8 cellular contexts compared by ENCODE assay signal in the genomic region with DNA sequence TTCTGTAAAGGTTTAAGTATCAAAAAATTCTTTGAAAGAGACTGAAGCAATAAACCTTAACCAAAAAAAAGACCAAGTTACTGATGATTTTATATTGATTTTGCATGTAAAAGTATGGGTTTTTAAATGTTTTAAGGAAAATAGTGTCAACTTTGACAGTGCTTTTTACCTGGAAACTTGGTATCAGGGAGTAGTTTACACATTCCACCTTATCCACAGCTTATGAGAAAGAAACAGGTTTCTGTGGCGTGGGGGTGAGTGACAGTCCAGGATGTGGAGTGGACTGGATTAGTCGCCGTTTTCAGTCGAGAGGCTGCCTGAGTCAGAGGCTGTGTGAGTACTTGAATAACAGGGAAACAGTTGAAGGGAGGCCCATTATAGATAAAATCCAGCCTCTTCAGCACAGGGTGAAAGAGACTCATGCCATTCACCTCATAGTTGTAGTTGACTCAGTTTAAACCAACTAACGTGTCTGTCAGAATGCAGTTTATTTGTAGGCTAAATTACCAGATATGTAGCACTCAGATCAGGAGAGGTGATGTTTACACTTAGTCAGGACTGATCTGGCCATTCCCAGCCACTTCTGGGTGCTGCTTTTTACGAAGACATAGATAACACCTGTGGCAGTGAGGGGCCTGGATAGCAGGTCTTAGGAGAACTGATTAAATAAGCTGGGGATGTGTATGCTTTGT. TPM values are rescaled to one million over a fixed set of nuclear protein-coding genes. Genes with fewer than 3 reads are reported as not detected.
A peak's percentile ranks its signal among the peaks of the same experiment; 100 is the strongest.
DNase-seq lines count a peak whose midpoint lies in the region; ATAC-seq and TF ChIP-seq lines count a peak whose summit lies in the region.

No MANE protein-coding gene starts in this region.

- no peaks in the 10 kb centered on the region for H4K20me1 ChIP-seq in mammary epithelial cell (ENCODE audit: insufficient read depth, low read length)

- TF ChIP-seq CTCF in mammary epithelial cell (conservative IDR thresholded peaks at IDR 0.05 in 1 of 2, IDR thresholded peaks at IDR 0.05 in 1 of 2; ENCODE audit: extremely low read depth in 1 of 2, insufficient read depth in 1 of 2, low read depth in 1 of 2, low read length in 2 of 2) = no peak
- TF ChIP-seq CTCF in mucosa of descending colon (IDR thresholded peaks at IDR 0.05) = no peak
- TF ChIP-seq CTCF in transverse colon (IDR thresholded peaks at IDR 0.05) = no peak

- H3K4me3 ChIP-seq in GM08714 (ENCODE audit: low read length) (peak overlapping the region; percentile 60), mammary epithelial cell (replicated peaks in 1 of 3; ENCODE audit: insufficient read depth in 1 of 3, low read depth in 2 of 3, low read length in 3 of 3) (no peak overlapping the region), mucosa of descending colon (no peak overlapping the region), transverse colon (no peak overlapping the region)

- CTCF ChIA-PET in mammary epithelial cell (lab: Charles Lee; ENCODE audit: low non-redundant PET) = no interaction called here

- H3K4me2 ChIP-seq in mammary epithelial cell (ENCODE audit: insufficient read depth, low read depth, low read length) = no peak overlapping the region

- H2AFZ ChIP-seq in mammary epithelial cell (ENCODE audit: low read depth, low read length) = no peak overlapping the region

- H3K9me3 ChIP-seq in mammary epithelial cell (replicated peaks; ENCODE audit: insufficient read depth, low read length) = no peaks in the 10 kb centered on the region
- no peaks in the 10 kb centered on the region for H3K9me3 ChIP-seq in mucosa of descending colon
- no peaks in the 10 kb centered on the region for H3K9me3 ChIP-seq in transverse colon

- TF ChIP-seq EP300 in transverse colon (IDR thresholded peaks at IDR 0.05; ENCODE audit: low read depth) = no peak

- H3K79me2 ChIP-seq in mammary epithelial cell (ENCODE audit: insufficient read depth, low read length) = peaks cover 7% of the 10 kb centered on the region

- WGBS in mammary epithelial cell (ENCODE audit: low coverage, missing lambda C conversion rate) = 59% methylated on average over 6 of the region's 6 CpGs
- 47% methylated on average over 6 of the region's 6 CpGs; no CpG with 5 or more reads in 1 of the 2 donors for WGBS in transverse colon (ENCODE audit: low coverage in 1 of 2), 2 donors

- H3K36me3 ChIP-seq in mammary epithelial cell (ENCODE audit: insufficient read depth, low read length) (no peaks in the 10 kb centered on the region), mucosa of descending colon (ENCODE audit: low read depth) (no peaks in the 10 kb centered on the region), transverse colon (no peaks in the 10 kb centered on the region)

- peak; percentile 41 for ATAC-seq in HG02938 (IDR thresholded peaks at IDR 0.05; ENCODE audit: unreplicated experiment)
- peak; percentile 52 for ATAC-seq in mucosa of descending colon

- intact Hi-C loops in mammary epithelial cell (cut with micrococcal nuclease) (no loop called here), mucosa of descending colon (cut with DNase I, micrococcal nuclease) (no loop called here), transverse colon (cut with DNase I; ENCODE audit: low total_unique reads) (no loop called here)

- TF ChIP-seq POLR2A in transverse colon (IDR thresholded peaks at IDR 0.05) = no peak

- peak; percentile 17 for DNase-seq in SW480 (ENCODE audit: low spot score)
- peak; percentile 78 for DNase-seq in mammary epithelial cell
- no peak for DNase-seq in mucosa of descending colon
- DNase-seq in transverse colon = peak; percentile 41
- no peak for DNase-seq in NCI-H526 (lab: John Stamatoyannopoulos, UW)
- no peak for DNase-seq in germinal center (ENCODE audit: low spot score)

- H3K9ac ChIP-seq in mammary epithelial cell (ENCODE audit: insufficient read depth, low read length) = no peak overlapping the region

- in situ Hi-C loops in mammary epithelial cell (cut with MboI; ENCODE audit: low sequenced_read_pairs in 2 of 2) (no loop called here), transverse colon (cut with MboI; ENCODE audit: low pct_ligation_motif_present in 1 of 4, low pct_unique_long_range_greater_than_20kb in 1 of 4, low sequenced_read_pairs in 3 of 4) (no loop called here)

- H3K27me3 ChIP-seq in mammary epithelial cell (ENCODE audit: insufficient read depth, low read length) = no peaks in the 10 kb centered on the region
- no peaks in the 10 kb centered on the region for H3K27me3 ChIP-seq in transverse colon

- BruUV-seq in mammary epithelial cell (replicated peaks; lab: Mats Ljungman, UMichigan) = no TSS peak

- H3K4me1 ChIP-seq in mammary epithelial cell (ENCODE audit: insufficient read depth, low read length) (peaks cover 7% of the 10 kb centered on the region), mucosa of descending colon (ENCODE audit: low read depth) (peaks cover 5% of the 10 kb centered on the region), transverse colon (peaks cover 7 to 27% (median 15%) of the 10 kb centered on the region in 4 donors)

- H3K27ac ChIP-seq in mammary epithelial cell (ENCODE audit: insufficient read depth, low read depth, low read length) (peak overlapping the region; percentile 36), transverse colon (peak overlapping the region; percentile 36 to 76 (median 66))

- dilution Hi-C loops in mammary epithelial cell (cut with HindIII; ENCODE audit: low sequenced_read_pairs) = no loop called here

RNA-seq across cellular contexts. Expression of gene GPR183, which starts 0.6 kb away (rescaled TPM):
- total RNA-seq in mammary epithelial cell = not detected
- not detected for polyA plus RNA-seq in mammary epithelial cell
- polyA minus RNA-seq in mammary epithelial cell = not detected
- 10 to 100 TPM in 1 of 3 donors, 1 to 10 TPM in 2; 1.6 to 15.3 (median 5.0) TPM for total RNA-seq in mucosa of descending colon
- total RNA-seq in transverse colon = 10 to 100 TPM in 1 of 4 donors, 1 to 10 TPM in 3; 3.0 to 14.6 (median 6.5) TPM

RNA-seq across cellular contexts. Expression of gene GPR18, which starts 49.6 kb away (rescaled TPM):
- not detected for total RNA-seq in mammary epithelial cell
- not detected for polyA plus RNA-seq in mammary epithelial cell
- polyA minus RNA-seq in mammary epithelial cell = not detected
- total RNA-seq in mucosa of descending colon = under 1 TPM; 0.35 to 0.60 (median 0.46) TPM
- under 1 TPM in 2 of 4 donors, not detected in 2; 0.41 to 0.48 TPM for total RNA-seq in transverse colon

Comparison
In these comparisons a context has a peak if more than half of its experiments do, and no peak if none do; other contexts are left out.
1. DNase-seq: peak in SW480 (single experiment), mammary epithelial cell (single experiment) and transverse colon (single experiment); none in mucosa of descending colon (0 of 3), NCI-H526 (0 of 2) and germinal center (single experiment).